ENCODE assay signal across 13 cellular contexts in the genomic region with DNA sequence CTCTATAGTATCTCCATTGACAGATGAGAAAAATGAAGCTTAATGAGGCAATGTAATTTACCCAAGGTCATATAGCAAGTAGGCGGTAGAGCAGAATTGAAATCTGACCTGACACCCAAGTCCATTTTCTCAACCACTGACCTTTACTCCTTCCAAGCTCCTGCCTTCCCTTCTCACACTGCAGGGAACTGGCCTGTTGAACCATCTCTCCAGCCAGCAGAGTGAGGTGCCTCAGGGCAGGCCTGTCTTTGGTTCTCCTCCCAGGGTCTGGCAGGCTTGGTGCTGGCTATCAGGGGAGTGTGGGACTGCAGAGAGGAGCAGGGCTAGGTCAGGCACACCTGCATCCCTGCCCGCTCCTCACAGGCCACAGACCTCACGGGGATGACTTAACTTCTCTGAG.
DNase-seq lines count a peak whose midpoint lies in the region; ATAC-seq and TF ChIP-seq lines count a peak whose summit lies in the region.
"Had no signal": no experiment of that assay in that cellular context is flagged by ENCODE, and none has a peak within 500 bp of the region (broad histone marks: within the 10 kb centered on the region; RNA-seq: fewer than 3 reads in every experiment).

No MANE protein-coding gene starts in this region.

- no peaks in the 10 kb centered on the region for H3K79me2 ChIP-seq in neural progenitor cell (ENCODE audit: low read depth)

- CTCF ChIA-PET in HEK293T (lab: Yijun Ruan, JAX) = interaction anchor here (0.9 kb wide), 1 partner anchor 27 kb away, joined by 4 read pairs; no protein-coding TSS in a partner anchor

- H3K4me3 ChIP-seq in BLaER1 = no peak overlapping the region
- no peak overlapping the region for H3K4me3 ChIP-seq in gastrocnemius medialis
- H3K4me3 ChIP-seq in neural progenitor cell = no peak overlapping the region

- TF ChIP-seq POLR2A in gastrocnemius medialis (IDR thresholded peaks at IDR 0.05) = no peak

- intact Hi-C loops in gastrocnemius medialis (cut with DNase I; ENCODE audit: low total_unique reads) = no loop called here

- no peaks in the 10 kb centered on the region for H3K9me3 ChIP-seq in BLaER1
- H3K9me3 ChIP-seq in gastrocnemius medialis = no peaks in the 10 kb centered on the region
- no peaks in the 10 kb centered on the region for H3K9me3 ChIP-seq in neural progenitor cell (ENCODE audit: low read depth)
- H3K9me3 ChIP-seq: Caco-2 had no signal

- no peaks in the 10 kb centered on the region for H3K27me3 ChIP-seq in BLaER1
- no peaks in the 10 kb centered on the region for H3K27me3 ChIP-seq in gastrocnemius medialis
- H3K27me3 ChIP-seq in neural progenitor cell = no peaks in the 10 kb centered on the region

- H3K27me3 Mint-ChIP-seq in neural progenitor cell (ENCODE audit: insufficient read depth, low read depth) = peaks cover 8% of the 10 kb centered on the region

- H3K9ac ChIP-seq in BLaER1 = no peak overlapping the region
- no peak overlapping the region for H3K9ac ChIP-seq in neural progenitor cell

- ATAC-seq in gastrocnemius medialis = peak; percentile 66 to 85

- peaks cover 10% of the 10 kb centered on the region for H3F3A ChIP-seq in neural progenitor cell (ENCODE audit: low read depth)

- no peaks in the 10 kb centered on the region for H3K9me3 Mint-ChIP-seq in neural progenitor cell

- in situ Hi-C loops in gastrocnemius medialis (cut with MboI; ENCODE audit: low sequenced_read_pairs in 4 of 4) = no loop called here

- no peak overlapping the region for H3K27ac Mint-ChIP-seq in neural progenitor cell
- H3K27ac Mint-ChIP-seq: B cell; CD8-positive, alpha-beta memory T cell had no signal

- peaks cover 13% of the 10 kb centered on the region for H3K4me1 Mint-ChIP-seq in neural progenitor cell
- H3K4me1 Mint-ChIP-seq: B cell; CD8-positive, alpha-beta memory T cell had no signal

- no peaks in the 10 kb centered on the region for H3K36me3 Mint-ChIP-seq in neural progenitor cell

- DNase-seq in HEK293T (ENCODE audit: extremely low spot score) = peak; percentile 11
- peak; percentile 16 for DNase-seq in left kidney (ENCODE audit: low read depth, low spot score)
- peak; percentile 15 to 49 for DNase-seq in gastrocnemius medialis
- no peak for DNase-seq in neural progenitor cell (ENCODE audit: low spot score)
- no peak for DNase-seq in H4 (ENCODE audit: low spot score)
- no peak for DNase-seq in NCI-H2029 (lab: John Stamatoyannopoulos, UW)
- DNase-seq: Caco-2; CD8-positive, alpha-beta memory T cell; DND-41; GF-D8; H7 had no signal

- H3K27ac ChIP-seq in BLaER1 = peak overlapping the region; percentile 24; the same call in 1 of the 2 replicates
- peak overlapping the region in 3 of 4 donors; percentile 37 to 57 (median 40) for H3K27ac ChIP-seq in gastrocnemius medialis
- H3K27ac ChIP-seq in neural progenitor cell = no peak overlapping the region

- H3K4me3 Mint-ChIP-seq in neural progenitor cell = no peak overlapping the region
- H3K4me3 Mint-ChIP-seq: B cell; CD8-positive, alpha-beta memory T cell had no signal

- POLR2A ChIA-PET in HEK293T (lab: Yijun Ruan, JAX) = no interaction called here

- H4K20me1 ChIP-seq in BLaER1 (no peaks in the 10 kb centered on the region), neural progenitor cell (ENCODE audit: low read depth) (peaks cover 6% of the 10 kb centered on the region)

- no peak for TF ChIP-seq CTCF in gastrocnemius medialis (IDR thresholded peaks at IDR 0.05 in 4 of 5, conservative IDR thresholded peaks at IDR 0.05 in 1 of 5)
- no peak for TF ChIP-seq CTCF in neural progenitor cell (IDR thresholded peaks at IDR 0.05)

- H3K36me3 ChIP-seq in BLaER1 (no peaks in the 10 kb centered on the region), gastrocnemius medialis (no peaks in the 10 kb centered on the region), neural progenitor cell (no peaks in the 10 kb centered on the region)

- no peak overlapping the region for H2AFZ ChIP-seq in neural progenitor cell (replicated peaks)

- H3K4me2 ChIP-seq in BLaER1 (peak overlapping the region; percentile 70), neural progenitor cell (no peak overlapping the region)

- H3K4me1 ChIP-seq in BLaER1 = peaks cover 70% of the 10 kb centered on the region
- H3K4me1 ChIP-seq in gastrocnemius medialis = peaks cover 0 to 3% of the 10 kb centered on the region in 2 donors
- H3K4me1 ChIP-seq in neural progenitor cell = peaks cover 20% of the 10 kb centered on the region
- H3K4me1 ChIP-seq: Caco-2 had no signal

TF ChIP-seq in HEK293T, 16 proteins besides CTCF, POLR2A, EP300 and RAD21:
- no peak for TF ChIP-seq SP1 (IDR thresholded peaks at IDR 0.05)
- TF ChIP-seq TARDBP (IDR thresholded peaks at IDR 0.05) = no peak
- no peak for TF ChIP-seq ARNT (IDR thresholded peaks at IDR 0.05)
- TF ChIP-seq FOXK2 (IDR thresholded peaks at IDR 0.05) = no peak
- no peak for TF ChIP-seq NFRKB (IDR thresholded peaks at IDR 0.05)
- no peak for TF ChIP-seq LEF1 (IDR thresholded peaks at IDR 0.05; ENCODE audit: borderline replicate concordance)
- no peak for TF ChIP-seq ZNF384 (IDR thresholded peaks at IDR 0.05)
- TF ChIP-seq ELF4 (IDR thresholded peaks at IDR 0.05) = no peak
- no peak for TF ChIP-seq SUZ12 (IDR thresholded peaks at IDR 0.05)
- TF ChIP-seq CTBP1 (IDR thresholded peaks at IDR 0.05; ENCODE audit: borderline replicate concordance) = no peak
- TF ChIP-seq PKNOX1 (IDR thresholded peaks at IDR 0.05) = no peak

Comparison
In these comparisons a context has a peak if more than half of its experiments do, and no peak if none do; other contexts are left out.
1. DNase-seq: peak in HEK293T (single experiment), left kidney (single experiment) and gastrocnemius medialis (2 of 2); none in neural progenitor cell (single experiment), H4 (single experiment) and NCI-H2029 (single experiment).